ENCODE assay signal across 20 cellular contexts in the genomic region with DNA sequence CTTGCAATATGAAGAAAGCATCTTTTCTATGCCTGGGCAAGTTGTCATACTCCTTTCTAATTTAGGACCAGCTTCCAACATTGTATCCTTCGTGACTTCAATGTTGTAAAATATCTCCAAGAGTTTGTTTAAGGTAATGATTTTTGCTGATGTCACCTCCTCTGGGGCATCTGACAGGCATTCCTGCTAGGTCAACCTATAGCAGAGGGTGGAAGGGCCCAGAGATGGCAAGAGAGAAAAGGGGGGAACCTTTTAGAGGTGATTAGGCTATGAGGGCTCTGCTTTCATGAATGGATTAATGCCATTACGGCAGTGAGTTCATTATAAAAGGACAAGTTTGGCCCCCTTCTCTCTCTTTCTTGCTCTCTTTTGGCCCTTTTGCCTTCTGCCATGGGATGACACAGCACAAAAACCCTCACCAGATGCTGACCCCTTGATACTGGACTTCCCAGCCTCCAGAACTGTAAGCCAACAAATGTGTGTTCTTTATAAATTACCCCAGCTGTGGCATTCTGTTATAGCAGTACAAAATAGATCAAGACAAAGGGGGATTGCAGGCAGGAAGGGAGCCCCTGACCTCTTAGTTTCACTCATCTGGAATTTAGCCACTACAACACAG.
DNase-seq lines count a peak whose midpoint lies in the region; FAIRE-seq and TF ChIP-seq lines count a peak whose summit lies in the region.
"Had no signal": no experiment of that assay in that cellular context is flagged by ENCODE, and none has a peak within 500 bp of the region (broad histone marks: within the 10 kb centered on the region; RNA-seq: fewer than 3 reads in every experiment).

No MANE protein-coding gene starts in this region.

- H3K9ac ChIP-seq in HUES64 (ENCODE audit: low read depth, low read length): no peak overlapping the region
- no peak overlapping the region for H3K9ac ChIP-seq in H1 (replicated peaks in 1 of 4; ENCODE audit: extremely low read depth in 1 of 4, low read depth in 3 of 4, low read length in 3 of 4)

- H4K91ac ChIP-seq in H1 (replicated peaks; ENCODE audit: insufficient read length, low read length): peak overlapping the region; percentile 75

- H3K18ac ChIP-seq in H1 (ENCODE audit: extremely low read depth, low read length): peak overlapping the region; percentile 48

- H2BK15ac ChIP-seq in H1 (ENCODE audit: low read length): no peak overlapping the region

- DNase-seq in DMS53 (lab: John Stamatoyannopoulos, UW) (peak; percentile 17), DMS53 treated with DMSO at 0.1 percent for 48 hours (lab: John Stamatoyannopoulos, UW; ENCODE audit: unreplicated experiment) (no peak), H1 (ENCODE audit: low read depth in 1 of 2, low spot score in 2 of 2) (no peak), suprapubic skin (ENCODE audit: low spot score in 2 of 2) (no peak), D721Med (ENCODE audit: insufficient read length, low spot score) (no peak), RPMI8226 (no peak)
- DNase-seq: EL, Kasumi-1, MM.1S, NCI-H1092, NCI-H1436 treated with DMSO at 0.1 percent for 48 hours, NCI-H2029 treated with DMSO at 0.1 percent for 48 hours, NCI-H2171 treated with DMSO at 0.1 percent for 48 hours, NCI-H446, SIG-M5 had no signal

- CTCF ChIA-PET in H1 (lab: Charles Lee; ENCODE audit: partially characterized antibody): interaction anchor here (0.9 to 6.4 kb wide), 7 partner anchors 9 to 463 kb away, joined by 3 to 55 read pairs (median 6); no protein-coding TSS in a partner anchor

- H3K27ac ChIP-seq in HUES64 (ENCODE audit: low read depth, low read length) (peak overlapping the region; percentile 72; the same call in 1 of the 2 replicates), H1 (ENCODE audit: low read depth, low read length) (no peak overlapping the region), mesodermal cell (ENCODE audit: low read depth, low read length, severe bottlenecking) (peak overlapping the region; percentile 62), suprapubic skin (no peak overlapping the region)
- H3K27ac ChIP-seq: 22Rv1 had no signal

- H4K20me1 ChIP-seq in H1 (replicated peaks in 1 of 2; ENCODE audit: control insufficient read depth in 1 of 2, insufficient read depth in 2 of 2, low read length in 2 of 2): no peaks in the 10 kb centered on the region

- H2AFZ ChIP-seq in H1 (ENCODE audit: low read length): peak overlapping the region; percentile 76; the same call in 1 of the 2 replicates

- H3K9me3 ChIP-seq in HUES64 (ENCODE audit: insufficient read depth, low read depth, low read length) (no peaks in the 10 kb centered on the region), H1 (ENCODE audit: insufficient read depth in 2 of 2, low read depth in 1 of 2, low read length in 1 of 2) (no peaks in the 10 kb centered on the region), mesodermal cell (ENCODE audit: control insufficient read depth, low read length) (no peaks in the 10 kb centered on the region), suprapubic skin (no peaks in the 10 kb centered on the region)

- H3K36me3 ChIP-seq in HUES64 (ENCODE audit: insufficient read depth, low read length) (no peaks in the 10 kb centered on the region), H1 (ENCODE audit: control insufficient read depth in 2 of 4, insufficient read depth in 4 of 4, low read length in 3 of 4) (no peaks in the 10 kb centered on the region; a peak in 1 of 8 replicates), mesodermal cell (ENCODE audit: control insufficient read depth, insufficient read depth, low read length) (no peaks in the 10 kb centered on the region), suprapubic skin (no peaks in the 10 kb centered on the region)

- H3K4me1 ChIP-seq in HUES64 (ENCODE audit: insufficient read depth, low read length): peaks cover 48% of the 10 kb centered on the region
- peaks cover 10 to 27% (median 20%) of the 10 kb centered on the region in 4 experiments; a peak in 6 of 7 replicates for H3K4me1 ChIP-seq in H1 (replicated peaks in 1 of 4; ENCODE audit: control insufficient read depth in 3 of 4, insufficient read depth in 4 of 4, low read length in 3 of 4)
- peaks cover 15% of the 10 kb centered on the region for H3K4me1 ChIP-seq in mesodermal cell (ENCODE audit: control insufficient read depth, insufficient read depth, low read length, poor library complexity, severe bottlenecking)
- peaks cover 14% of the 10 kb centered on the region for H3K4me1 ChIP-seq in suprapubic skin

- no peak for TF ChIP-seq RAD21 in H1 (IDR thresholded peaks at IDR 0.05 in 1 of 2, conservative IDR thresholded peaks at IDR 0.05 in 1 of 2; ENCODE audit: low read depth in 2 of 2, low read length in 2 of 2)

- H4K8ac ChIP-seq in H1 (ENCODE audit: extremely low read depth, insufficient read depth, low read length): no peak overlapping the region

- H3K27me3 ChIP-seq in HUES64 (ENCODE audit: insufficient read depth, low read length): no peaks in the 10 kb centered on the region
- peaks cover 0 to 1% (median 0%) of the 10 kb centered on the region in 4 experiments; a peak in 1 of 7 replicates for H3K27me3 ChIP-seq in H1 (replicated peaks in 1 of 4; ENCODE audit: control insufficient read depth in 3 of 4, extremely low read depth in 1 of 4, insufficient read depth in 3 of 4, low read length in 3 of 4)
- no peaks in the 10 kb centered on the region for H3K27me3 ChIP-seq in suprapubic skin

- FAIRE-seq in H1 (lab: Jason Lieb, UNC) (peak; percentile 36), D721Med (lab: Jason Lieb, UNC) (no peak)
- FAIRE-seq: GM12891, GM18507 had no signal

- no peak overlapping the region for H3K23ac ChIP-seq in H1 (ENCODE audit: insufficient read length)

- H4K5ac ChIP-seq in H1 (ENCODE audit: insufficient read length, low read depth, low read length): no peak overlapping the region

- H2BK5ac ChIP-seq in H1 (ENCODE audit: low read depth, low read length): peak overlapping the region; percentile 5; the same call in 1 of the 2 replicates

- no peak overlapping the region for H3K14ac ChIP-seq in H1 (ENCODE audit: insufficient read length)

- peak overlapping the region; percentile 6 for H2BK120ac ChIP-seq in H1 (replicated peaks; ENCODE audit: low read depth, low read length)

- H3K23me2 ChIP-seq in H1 (ENCODE audit: low read depth, low read length): peaks cover 6% of the 10 kb centered on the region; the same call in 1 of the 2 replicates

- no peak overlapping the region; a peak in 1 of 4 replicates for H3K4me2 ChIP-seq in H1 (ENCODE audit: insufficient read depth in 1 of 2, low read depth in 2 of 2, low read length in 2 of 2)

- no peak overlapping the region for H3K4me3 ChIP-seq in HUES64 (ENCODE audit: low read length)
- H3K4me3 ChIP-seq in H1 (ENCODE audit: extremely low read depth in 1 of 4, insufficient read depth in 2 of 4, low read depth in 3 of 4, low read length in 4 of 4): no peak overlapping the region
- H3K4me3 ChIP-seq in mesodermal cell (ENCODE audit: extremely low read depth, insufficient read depth, low read length, poor library complexity, severe bottlenecking): no peak overlapping the region
- H3K4me3 ChIP-seq in suprapubic skin: no peak overlapping the region

- no peak overlapping the region for H3K4ac ChIP-seq in H1 (replicated peaks; ENCODE audit: insufficient read length, low read depth, low read length)

- TF ChIP-seq EP300 in H1 (IDR thresholded peaks at IDR 0.05; ENCODE audit: borderline replicate concordance in 1 of 2, low read depth in 2 of 2, low read length in 2 of 2) (no peak), suprapubic skin (IDR thresholded peaks at IDR 0.05) (no peak)

- no peak for TF ChIP-seq POLR2A in H1 (IDR thresholded peaks at IDR 0.05; ENCODE audit: control extremely low read depth in 1 of 2, low read depth in 2 of 2, low read length in 2 of 2)
- no peak for TF ChIP-seq POLR2A in suprapubic skin (IDR thresholded peaks at IDR 0.05)

- H2BK12ac ChIP-seq in H1 (ENCODE audit: low read depth, low read length): peak overlapping the region; percentile 29

- peak overlapping the region; percentile 65 for H2BK20ac ChIP-seq in H1 (ENCODE audit: low read length)

- no peaks in the 10 kb centered on the region for H3K79me2 ChIP-seq in H1 (ENCODE audit: control insufficient read depth in 1 of 2, insufficient read depth in 2 of 2, low read length in 2 of 2)

- H2AK5ac ChIP-seq in H1 (ENCODE audit: low read depth, low read length): no peak overlapping the region

- no peak overlapping the region for H3K56ac ChIP-seq in H1 (replicated peaks; ENCODE audit: insufficient read length, low read depth, low read length)

- 61% methylated on average over 2 of the region's 2 CpGs for WGBS in HUES64
- 94% methylated on average over 2 of the region's 2 CpGs; no CpG with 5 or more reads in 1 of the 2 experiments for WGBS in H1 (ENCODE audit: extremely low coverage in 1 of 2, insufficient coverage in 1 of 2, insufficient read length in 1 of 2, insufficient replicate concordance in 2 of 2, low coverage in 1 of 2, low lambda C conversion rate in 2 of 2, missing lambda C conversion rate in 1 of 2), 2 experiments
- WGBS in mesodermal cell (ENCODE audit: insufficient coverage in 2 of 2), 2 experiments: 60 to 83% methylated on average over 1 of the region's 2 CpGs
- WGBS in suprapubic skin: 59% methylated on average over 2 of the region's 2 CpGs

- H3K79me1 ChIP-seq in H1 (ENCODE audit: low read depth, low read length): no peaks in the 10 kb centered on the region

- POLR2A ChIA-PET in H1 (lab: Charles Lee; ENCODE audit: partially characterized antibody): no interaction called here

- no peak for TF ChIP-seq CTCF in H1 (IDR thresholded peaks at IDR 0.05; ENCODE audit: control extremely low read depth in 1 of 3, insufficient read depth in 1 of 3, low read depth in 1 of 3, low read length in 3 of 3)
- no peak for TF ChIP-seq CTCF in suprapubic skin (IDR thresholded peaks at IDR 0.05)
- no peak for TF ChIP-seq CTCF in D721Med (IDR thresholded peaks at IDR 0.05; ENCODE audit: insufficient read depth, missing control alignments)

TF ChIP-seq in H1, 55 proteins besides CTCF, POLR2A, EP300 and RAD21 (continues in another document):
- TF ChIP-seq CBX8 (IDR thresholded peaks at IDR 0.05; ENCODE audit: borderline replicate concordance, low read depth, low read length) (no peak), SP1 (IDR thresholded peaks at IDR 0.05; ENCODE audit: low read depth, low read length) (no peak), TEAD4 (IDR thresholded peaks at IDR 0.05; ENCODE audit: low read depth, low read length) (no peak), HDAC2 (IDR thresholded peaks at IDR 0.05; ENCODE audit: borderline replicate concordance in 1 of 2, low read depth in 2 of 2, low read length in 2 of 2) (no peak), BCL11A (IDR thresholded peaks at IDR 0.05; ENCODE audit: low read depth in 2 of 2, low read length in 2 of 2) (no peak), NRF1 (IDR thresholded peaks at IDR 0.05; ENCODE audit: low read depth, low read length) (no peak), SIRT6 (IDR thresholded peaks at IDR 0.05; ENCODE audit: low read length) (no peak), KDM4A (IDR thresholded peaks at IDR 0.05; ENCODE audit: low read depth, low read length, severe bottlenecking) (no peak), SP2 (IDR thresholded peaks at IDR 0.05; ENCODE audit: low read length) (no peak), SP4 (IDR thresholded peaks at IDR 0.05; ENCODE audit: low read length) (no peak), TAF7 (optimal IDR thresholded peaks at IDR 0.05; ENCODE audit: borderline replicate concordance, low read depth, low read length) (no peak), POLR2AphosphoS5 (IDR thresholded peaks at IDR 0.05; ENCODE audit: low read depth, low read length) (no peak)

Comparison
In these comparisons a context has a peak if more than half of its experiments do, and no peak if none do; other contexts are left out.
1. H3K27ac ChIP-seq: peak in HUES64 (single experiment) and mesodermal cell (single experiment); none in H1 (single experiment) and suprapubic skin (single experiment).